23 cellular contexts compared by ENCODE assay signal in the genomic region with DNA sequence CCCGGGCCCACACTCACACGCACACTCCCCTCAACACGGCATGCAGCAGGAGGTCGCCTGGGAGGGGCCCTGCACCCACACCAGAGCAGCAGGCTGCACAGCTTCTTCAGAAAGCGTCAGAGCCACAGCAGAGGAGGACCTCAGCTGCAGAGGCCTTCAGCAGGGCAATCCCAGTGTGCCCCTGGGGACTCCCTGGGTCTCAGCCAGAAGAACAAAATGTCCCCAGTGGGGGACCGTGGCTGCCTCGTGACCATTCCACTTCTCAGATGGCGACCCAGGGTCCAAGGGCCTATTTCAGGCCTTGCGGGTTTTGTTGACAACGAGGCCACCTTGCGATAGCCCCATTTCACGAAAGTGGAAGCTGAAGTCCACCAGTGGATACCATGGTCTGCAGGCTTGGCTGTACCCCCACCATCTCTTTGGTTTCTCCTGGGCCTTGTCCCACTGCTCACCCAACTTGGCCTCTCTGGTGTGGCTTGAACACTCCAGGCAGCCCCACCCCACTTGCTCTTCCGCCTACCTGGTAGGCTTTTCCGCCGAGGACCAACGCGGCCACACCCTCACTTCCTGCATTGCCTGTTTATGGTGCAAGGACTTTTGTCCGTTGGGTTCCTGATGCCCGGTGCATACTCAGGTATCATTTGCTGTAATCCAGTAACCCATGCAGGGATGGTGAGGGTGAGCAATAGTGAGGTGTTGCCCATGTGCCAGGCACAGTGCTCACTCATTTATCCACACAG. TPM values are rescaled to one million over a fixed set of nuclear protein-coding genes. Genes with fewer than 3 reads are reported as not detected.
"Had no signal": no experiment of that assay in that cellular context is flagged by ENCODE, and none has a peak within 500 bp of the region (broad histone marks: within the 10 kb centered on the region; RNA-seq: fewer than 3 reads in every experiment).

No MANE protein-coding gene starts in this region.

- H3K36me3 ChIP-seq: cardiac muscle cell, lower lobe of right lung had no signal

- H3K4me1 ChIP-seq: foreskin keratinocyte, lower lobe of right lung had no signal

- H3K9ac ChIP-seq: SK-N-SH had no signal

- DNase-seq: activated gamma-delta T cell treated with Interleukin-2 at 50 U/mL for 16 hours; activated T-cell treated with anti-CD3 and anti-CD28 coated beads, Interleukin-2, amount 50 U/mL, for 1 hour; anterior cingulate cortex; body of pancreas; dermis blood vessel endothelial cell; effector CD8-positive, alpha-beta T cell; erythroblast; foreskin keratinocyte; glutamatergic neuron; hypothalamus; lower lobe of right lung; mesendoderm; naive B cell; retina; SK-N-SH; stimulated activated CD4-positive, alpha-beta T cell treated with anti-CD3 and anti-CD28 coated beads, Interleukin-1b, Interleukin-23, amount 100 ng/mL, for 48 hours; testis had no signal

- H3K27ac ChIP-seq: body of pancreas, cardiac muscle cell, foreskin keratinocyte, lower lobe of right lung, testis had no signal

- ATAC-seq: body of pancreas, foreskin keratinocyte, lower lobe of right lung, WTC11 had no signal

- H3K9me3 ChIP-seq: body of pancreas, lower lobe of right lung, SK-N-SH, testis had no signal

- H3K27me3 ChIP-seq: body of pancreas, cardiac muscle cell, testis had no signal

- H3K4me3 ChIP-seq: body of pancreas, cardiac muscle cell, lower lobe of right lung, testis had no signal

RNA-seq across cellular contexts. Expression of a gene that starts 38.1 kb away (rescaled TPM):
- total RNA-seq: chondrocyte, dermis blood vessel endothelial cell, foreskin keratinocyte, neural crest cell, osteocyte, progenitor cell of endocrine pancreas had no signal
- polyA plus RNA-seq: foreskin keratinocyte had no signal

RNA-seq across cellular contexts. Expression of a gene that starts 38.4 kb away (rescaled TPM):
- total RNA-seq: neural crest cell, osteocyte had no signal
